ENCODE assay signal across 18 cellular contexts in genomic region chr20:52306477-52306876, GRCh38.
DNase-seq lines count a peak whose midpoint lies in the region; ATAC-seq lines count a peak whose summit lies in the region.
"Had no signal": no experiment of that assay in that cellular context is flagged by ENCODE, and none has a peak within 500 bp of the region (broad histone marks: within the 10 kb centered on the region; RNA-seq: fewer than 3 reads in every experiment).

No MANE protein-coding gene starts in this region.

- peaks cover 55% of the 10 kb centered on the region for H3K4me1 Mint-ChIP-seq in activated CD4-positive, alpha-beta T cell treated with anti-CD3 and anti-CD28 coated beads for 36 hours
- peaks cover 36% of the 10 kb centered on the region for H3K4me1 Mint-ChIP-seq in activated naive CD8-positive, alpha-beta T cell treated with anti-CD3 and anti-CD28 coated beads for 36 hours

- H3K4me3 Mint-ChIP-seq in activated CD4-positive, alpha-beta T cell treated with anti-CD3 and anti-CD28 coated beads for 36 hours: no peak overlapping the region
- no peak overlapping the region for H3K4me3 Mint-ChIP-seq in activated naive CD8-positive, alpha-beta T cell treated with anti-CD3 and anti-CD28 coated beads for 36 hours
- H3K4me3 Mint-ChIP-seq: GM23338 had no signal

- no peaks in the 10 kb centered on the region for H3K9me3 ChIP-seq in aorta (ENCODE audit: control insufficient read depth, low read length)

- no peaks in the 10 kb centered on the region for H3K36me3 ChIP-seq in aorta (ENCODE audit: control insufficient read depth in 1 of 2, insufficient read depth in 2 of 2, low read length in 1 of 2)

- H3K36me3 Mint-ChIP-seq in activated CD4-positive, alpha-beta T cell treated with anti-CD3 and anti-CD28 coated beads for 36 hours (ENCODE audit: low read depth): no peaks in the 10 kb centered on the region
- no peaks in the 10 kb centered on the region for H3K36me3 Mint-ChIP-seq in activated naive CD4-positive, alpha-beta T cell treated with anti-CD3 and anti-CD28 coated beads, Interleukin-2, amount 50 U/mL, for 72 hours
- H3K36me3 Mint-ChIP-seq in activated naive CD8-positive, alpha-beta T cell treated with anti-CD3 and anti-CD28 coated beads for 36 hours: peaks cover 5% of the 10 kb centered on the region
- H3K36me3 Mint-ChIP-seq: CD4-positive, CD25-positive, alpha-beta regulatory T cell; CD8-positive, alpha-beta memory T cell had no signal

- peaks cover 3% of the 10 kb centered on the region for H3K9me3 Mint-ChIP-seq in activated CD4-positive, alpha-beta T cell treated with anti-CD3 and anti-CD28 coated beads for 36 hours (ENCODE audit: low read depth)
- no peaks in the 10 kb centered on the region for H3K9me3 Mint-ChIP-seq in activated naive CD4-positive, alpha-beta T cell treated with anti-CD3 and anti-CD28 coated beads, Interleukin-2, amount 50 U/mL, for 72 hours
- H3K9me3 Mint-ChIP-seq in activated naive CD8-positive, alpha-beta T cell treated with anti-CD3 and anti-CD28 coated beads for 36 hours: peaks cover 6% of the 10 kb centered on the region
- H3K9me3 Mint-ChIP-seq: CD4-positive, CD25-positive, alpha-beta regulatory T cell; CD8-positive, alpha-beta memory T cell; GM23338 had no signal

- no peak for DNase-seq in activated CD4-positive, alpha-beta T cell treated with anti-CD3 and anti-CD28 coated beads for 36 hours
- DNase-seq in activated CD4-positive, alpha-beta T cell treated with anti-CD3 and anti-CD28 coated beads for 4 hours: no peak
- DNase-seq in activated naive CD4-positive, alpha-beta T cell treated with anti-CD3 and anti-CD28 coated beads, Interleukin-2, amount 50 U/mL, for 72 hours (ENCODE audit: low spot score in 2 of 2): no peak
- DNase-seq in activated naive CD4-positive, alpha-beta T cell treated with anti-CD3 and anti-CD28 coated beads, Interleukin-2, amount 50 U/mL, for 16 hours: no peak
- no peak for DNase-seq in activated naive CD8-positive, alpha-beta T cell treated with anti-CD3 and anti-CD28 coated beads for 36 hours
- DNase-seq in NAMALWA (ENCODE audit: low spot score): no peak
- DNase-seq in aorta: no peak
- DNase-seq in A172 (ENCODE audit: low spot score): no peak
- DNase-seq: C1 segment of cervical spinal cord, COR-L47, DMS 273 treated with DMSO at 0.1 percent for 48 hours, DMS53, EL, HCEC 1CT had no signal

- H3K27ac ChIP-seq in aorta (ENCODE audit: low read depth in 1 of 2, low read length in 2 of 2): no peak overlapping the region
- H3K27ac ChIP-seq: 22Rv1 had no signal

- H3K27me3 ChIP-seq in aorta (ENCODE audit: control insufficient read depth in 1 of 2, insufficient read depth in 2 of 2, low read length in 1 of 2): peaks cover 0 to 6% of the 10 kb centered on the region in 2 donors

- no peak overlapping the region for H3K4me3 ChIP-seq in aorta (ENCODE audit: low read length in 2 of 2)
- H3K4me3 ChIP-seq: GM23338 had no signal

- intact Hi-C loops in activated CD4-positive, alpha-beta T cell treated with anti-CD3 and anti-CD28 coated beads for 36 hours (cut with DNase I, micrococcal nuclease): loop anchor here (2.0 to 10.0 kb wide), 4 partner anchors 668 to 1638 kb away; partner anchors contain the start of gene TSHZ2 (in 1 of the 2)
- intact Hi-C loops in aorta (cut with DNase I): no loop called here

- ATAC-seq in activated CD4-positive, alpha-beta T cell treated with anti-CD3 and anti-CD28 coated beads for 36 hours: no peak
- no peak for ATAC-seq in activated naive CD4-positive, alpha-beta T cell treated with anti-CD3 and anti-CD28 coated beads, Interleukin-2, amount 50 U/mL, for 72 hours
- no peak for ATAC-seq in aorta (ENCODE audit: low FRiP score)
- ATAC-seq: GM23338 had no signal

- H3K27me3 Mint-ChIP-seq in activated CD4-positive, alpha-beta T cell treated with anti-CD3 and anti-CD28 coated beads for 36 hours: no peaks in the 10 kb centered on the region
- H3K27me3 Mint-ChIP-seq in activated naive CD8-positive, alpha-beta T cell treated with anti-CD3 and anti-CD28 coated beads for 36 hours: no peaks in the 10 kb centered on the region

- no peaks in the 10 kb centered on the region for H3K4me1 ChIP-seq in aorta (ENCODE audit: control insufficient read depth in 1 of 2, insufficient read depth in 2 of 2, low read length in 2 of 2)

- peak overlapping the region; percentile 26 for H3K27ac Mint-ChIP-seq in activated CD4-positive, alpha-beta T cell treated with anti-CD3 and anti-CD28 coated beads for 36 hours
- H3K27ac Mint-ChIP-seq in activated naive CD4-positive, alpha-beta T cell treated with anti-CD3 and anti-CD28 coated beads, Interleukin-2, amount 50 U/mL, for 72 hours: peak overlapping the region; percentile 22 to 54
- H3K27ac Mint-ChIP-seq in activated naive CD8-positive, alpha-beta T cell treated with anti-CD3 and anti-CD28 coated beads for 36 hours: peak overlapping the region; percentile 34
- H3K27ac Mint-ChIP-seq: GM23338 had no signal

- CTCF ChIA-PET in activated CD4-positive, alpha-beta T cell treated with anti-CD3 and anti-CD28 coated beads for 36 hours (lab: Charles Lee): interaction anchor here (0.6 to 1.7 kb wide), 5 partner anchors 25 to 1242 kb away, joined by 3 to 5 read pairs (median 3); no protein-coding TSS in a partner anchor

- 89% methylated on average over 4 of the region's 4 CpGs for WGBS in aorta, 2 donors

- POLR2A ChIA-PET in activated CD4-positive, alpha-beta T cell treated with anti-CD3 and anti-CD28 coated beads for 36 hours (lab: Charles Lee): interaction anchor here (0.7 kb wide), 2 partner anchors 64 to 1276 kb away, joined by 3 read pairs; no protein-coding TSS in a partner anchor

Comparison
In these comparisons a context has a peak if more than half of its experiments do, and no peak if none do; other contexts are left out.
1. intact Hi-C loops: an anchor here in activated CD4-positive, alpha-beta T cell treated with anti-CD3 and anti-CD28 coated beads for 36 hours (2.0 to 10.0 kb wide); none called in aorta.